ENCODE assay signal across 32 cellular contexts in genomic region chr12:127179199-127179598, GRCh38.
DNase-seq lines count a peak whose midpoint lies in the region; TF ChIP-seq lines count a peak whose summit lies in the region.
"Had no signal": no experiment of that assay in that cellular context is flagged by ENCODE, and none has a peak within 500 bp of the region (broad histone marks: within the 10 kb centered on the region; RNA-seq: fewer than 3 reads in every experiment).

No MANE protein-coding gene starts in this region.

- BruUV-seq in MCF 10A (replicated peaks; lab: Mats Ljungman, UMichigan) = no TSS peak

- peaks cover 8% of the 10 kb centered on the region for H3K9me3 Mint-ChIP-seq in MCF 10A (ENCODE audit: unreplicated experiment)

- 47% methylated on average over 6 of the region's 6 CpGs for WGBS in suprapubic skin

- H3K4me3 ChIP-seq in breast epithelium (no peak overlapping the region), adipocyte (ENCODE audit: low read length) (peak overlapping the region; percentile 70), suprapubic skin (no peak overlapping the region)
- H3K4me3 ChIP-seq: lung, mucosa of descending colon, SK-N-MC, skin epidermis, upper lobe of left lung had no signal

- TF ChIP-seq POLR2A in breast epithelium (IDR thresholded peaks at IDR 0.05) = no peak
- TF ChIP-seq POLR2A in suprapubic skin (IDR thresholded peaks at IDR 0.05) = no peak

- no peaks in the 10 kb centered on the region for H3K4me1 ChIP-seq in breast epithelium
- H3K4me1 ChIP-seq in adipocyte (ENCODE audit: control insufficient read depth, insufficient read depth, low read length) = peaks cover 24% of the 10 kb centered on the region
- H3K4me1 ChIP-seq in suprapubic skin = no peaks in the 10 kb centered on the region
- H3K4me1 ChIP-seq: upper lobe of left lung had no signal

- no peak for TF ChIP-seq EP300 in suprapubic skin (IDR thresholded peaks at IDR 0.05)

- H3K27me3 Mint-ChIP-seq in MCF 10A (ENCODE audit: insufficient read depth, unreplicated experiment) = no peaks in the 10 kb centered on the region
- H3K27me3 Mint-ChIP-seq: activated CD8-positive, alpha-beta T cell treated with anti-CD3 and anti-CD28 coated beads for 36 hours; natural killer cell treated with Interleukin-12 subunit alpha and Interleukin-12 subunit beta and Interleukin-15 and Interleukin-18, amount 100 ng/mL, for 72 hours; stimulated activated naive B cell treated with anti-CD40 and anti-IgM and Interleukin-4, amounts not matched to agents 10 μg/mL and 1 μg/mL and 100 μg/mL, for 72 hours had no signal

- H3K9me3 ChIP-seq in breast epithelium (peaks cover 9 to 18% of the 10 kb centered on the region in 2 donors), adipocyte (ENCODE audit: control insufficient read depth, low read length) (peaks cover 19% of the 10 kb centered on the region), suprapubic skin (peaks cover 11% of the 10 kb centered on the region)

- peak overlapping the region; percentile 79 for H3K9ac ChIP-seq in adipocyte (ENCODE audit: low read length)

- DNase-seq in MCF 10A (ENCODE audit: unreplicated experiment) = peak; percentile 22
- no peak for DNase-seq in breast epithelium (ENCODE audit: low spot score in 2 of 2)
- DNase-seq in adipocyte (ENCODE audit: low read depth) = no peak
- peak; percentile 13 for DNase-seq in fibroblast of the conjunctiva (ENCODE audit: low read depth)
- DNase-seq in suprapubic skin (ENCODE audit: low spot score in 2 of 2) = no peak
- no peak for DNase-seq in RKO (ENCODE audit: low spot score)
- no peak for DNase-seq in NCI-H774 (lab: John Stamatoyannopoulos, UW)
- DNase-seq in SKM-1 treated with dmso at 0.1 percent for 144 hours (lab: John Stamatoyannopoulos, UW; ENCODE audit: unreplicated experiment) = no peak
- DNase-seq: activated CD8-positive, alpha-beta memory T cell treated with anti-CD3 and anti-CD28 coated beads, Interleukin-2, amount 50 U/mL, for 48 hours; activated CD8-positive, alpha-beta T cell treated with anti-CD3 and anti-CD28 coated beads for 36 hours; activated naive CD4-positive, alpha-beta T cell treated with anti-CD3 and anti-CD28 coated beads for 36 hours; amniotic stem cell; DMS79; foreskin melanocyte; GDM1; KBM-7; kidney glomerular epithelial cell; mucosa of descending colon; NCI-H1105; NCI-H1930; NCI-H2171 treated with DMSO at 0.1 percent for 48 hours; NCI-H510A; stimulated activated naive B cell treated with anti-CD40 and anti-IgM and Interleukin-4, amounts not matched to agents 10 μg/mL and 1 μg/mL and 100 μg/mL, for 72 hours; T-helper 2 cell; upper lobe of left lung had no signal

- intact Hi-C loops in MCF 10A (cut with micrococcal nuclease) = no loop called here
- intact Hi-C loops in breast epithelium (cut with DNase I; ENCODE audit: low total_unique reads) = no loop called here

- CTCF ChIA-PET in MCF 10A (lab: Yijun Ruan, JAX) = no interaction called here

- H3K36me3 ChIP-seq in breast epithelium (no peaks in the 10 kb centered on the region), adipocyte (ENCODE audit: control insufficient read depth, insufficient read depth, low read length, severe bottlenecking) (no peaks in the 10 kb centered on the region), suprapubic skin (no peaks in the 10 kb centered on the region)
- H3K36me3 ChIP-seq: upper lobe of left lung had no signal

- POLR2A ChIA-PET in MCF 10A (lab: Yijun Ruan, JAX) = no interaction called here

- H3K36me3 Mint-ChIP-seq in MCF 10A (ENCODE audit: insufficient read depth, unreplicated experiment) = no peaks in the 10 kb centered on the region
- H3K36me3 Mint-ChIP-seq: stimulated activated naive B cell treated with anti-CD40 and anti-IgM and Interleukin-4, amounts not matched to agents 10 μg/mL and 1 μg/mL and 100 μg/mL, for 72 hours had no signal

- H3K4me1 Mint-ChIP-seq in MCF 10A (ENCODE audit: insufficient read depth, unreplicated experiment) = peaks cover 5% of the 10 kb centered on the region
- H3K4me1 Mint-ChIP-seq: stimulated activated naive B cell treated with anti-CD40 and anti-IgM and Interleukin-4, amounts not matched to agents 10 μg/mL and 1 μg/mL and 100 μg/mL, for 72 hours had no signal

- H3K27me3 ChIP-seq in breast epithelium (no peaks in the 10 kb centered on the region), adipocyte (replicated peaks; ENCODE audit: control insufficient read depth, insufficient read depth, low read length) (no peaks in the 10 kb centered on the region), suprapubic skin (no peaks in the 10 kb centered on the region)
- H3K27me3 ChIP-seq: upper lobe of left lung had no signal

- H3K27ac Mint-ChIP-seq in MCF 10A (ENCODE audit: low read depth, unreplicated experiment) = peak overlapping the region; percentile 39
- H3K27ac Mint-ChIP-seq: activated CD8-positive, alpha-beta T cell treated with anti-CD3 and anti-CD28 coated beads for 36 hours; activated naive CD4-positive, alpha-beta T cell treated with anti-CD3 and anti-CD28 coated beads for 36 hours; activated T-helper 1 cell treated with anti-CD3 and anti-CD28 coated beads, Interleukin-12 subunit alpha, Interleukin-12 subunit beta, Interleukin-2, Interleukin-4 antibody, amounts not matched to agents 30 ng/mL and 10 ng/mL and 1 ng/mL, durations not matched to agents 14 hours and 24 hours and 36 hours; natural killer cell treated with Interleukin-12 subunit alpha and Interleukin-12 subunit beta and Interleukin-15 and Interleukin-18, amount 100 ng/mL, for 72 hours; stimulated activated naive B cell treated with anti-CD40 and anti-IgM and Interleukin-4, amounts not matched to agents 10 μg/mL and 1 μg/mL and 100 μg/mL, for 72 hours had no signal

- H3K27ac ChIP-seq in breast epithelium (no peak overlapping the region), suprapubic skin (peak overlapping the region; percentile 0)
- H3K27ac ChIP-seq: 22Rv1, HL-60, SK-N-MC, upper lobe of left lung had no signal

- TF ChIP-seq CTCF in MCF 10A (IDR thresholded peaks at IDR 0.05; ENCODE audit: unreplicated experiment) = no peak
- no peak for TF ChIP-seq CTCF in breast epithelium (IDR thresholded peaks at IDR 0.05)
- no peak for TF ChIP-seq CTCF in suprapubic skin (IDR thresholded peaks at IDR 0.05)

- no peak overlapping the region for H3K4me3 Mint-ChIP-seq in MCF 10A (ENCODE audit: unreplicated experiment)
- H3K4me3 Mint-ChIP-seq: activated CD8-positive, alpha-beta T cell treated with anti-CD3 and anti-CD28 coated beads for 36 hours; activated naive CD4-positive, alpha-beta T cell treated with anti-CD3 and anti-CD28 coated beads for 36 hours; activated T-helper 1 cell treated with anti-CD3 and anti-CD28 coated beads, Interleukin-12 subunit alpha, Interleukin-12 subunit beta, Interleukin-2, Interleukin-4 antibody, amounts not matched to agents 30 ng/mL and 10 ng/mL and 1 ng/mL, durations not matched to agents 14 hours and 24 hours and 36 hours; natural killer cell treated with Interleukin-12 subunit alpha and Interleukin-12 subunit beta and Interleukin-15 and Interleukin-18, amount 100 ng/mL, for 72 hours; stimulated activated naive B cell treated with anti-CD40 and anti-IgM and Interleukin-4, amounts not matched to agents 10 μg/mL and 1 μg/mL and 100 μg/mL, for 72 hours had no signal

Comparison
In these comparisons a context has a peak if more than half of its experiments do, and no peak if none do; other contexts are left out.
1. DNase-seq: peak in MCF 10A (single experiment) and fibroblast of the conjunctiva (single experiment); none in breast epithelium (0 of 2), adipocyte (single experiment), suprapubic skin (0 of 2), RKO (single experiment), NCI-H774 (single experiment) and SKM-1 treated with dmso at 0.1 percent for 144 hours (single experiment).